ENCODE assay signal across 2 cellular contexts in genomic region chr17:78947235-78948153, GRCh38.
TF ChIP-seq lines count a peak whose summit lies in the region.

No MANE protein-coding gene starts in this region.

TF ChIP-seq in IMR-90, 13 proteins besides CTCF, POLR2A, EP300 and RAD21:
- TF ChIP-seq MAFK (IDR thresholded peaks at IDR 0.05; ENCODE audit: low read depth, low read length) (no peak), FOS (IDR thresholded peaks at IDR 0.05; ENCODE audit: low read depth, low read length) (no peak), SMC3 (IDR thresholded peaks at IDR 0.05; ENCODE audit: low read depth, low read length) (no peak), CEBPB (IDR thresholded peaks at IDR 0.05; ENCODE audit: low read depth, low read length) (no peak), RFX5 (IDR thresholded peaks at IDR 0.05; ENCODE audit: low read depth, low read length) (no peak), MAZ (IDR thresholded peaks at IDR 0.05; ENCODE audit: borderline replicate concordance, low read depth, low read length) (no peak), BHLHE40 (IDR thresholded peaks at IDR 0.05; ENCODE audit: low read depth, low read length) (no peak)

TF ChIP-seq in H1, 55 proteins besides CTCF, POLR2A, EP300 and RAD21:
- no peak for TF ChIP-seq RXRA (IDR thresholded peaks at IDR 0.05; ENCODE audit: insufficient read depth, low read depth, low read length)
- no peak for TF ChIP-seq CTBP2 (IDR thresholded peaks at IDR 0.05; ENCODE audit: borderline replicate concordance, insufficient read depth, insufficient read length, low read length)
- no peak for TF ChIP-seq FOSL1 (IDR thresholded peaks at IDR 0.05; ENCODE audit: insufficient read depth, low read depth, low read length)
- TF ChIP-seq MAX (IDR thresholded peaks at IDR 0.05), result no peak
- no peak for TF ChIP-seq GABPA (IDR thresholded peaks at IDR 0.05; ENCODE audit: borderline replicate concordance, insufficient read depth, low read length)
- TF ChIP-seq HDAC6 (IDR thresholded peaks at IDR 0.05; ENCODE audit: low read depth, low read length), result no peak
- no peak for TF ChIP-seq KDM5A (IDR thresholded peaks at IDR 0.05; ENCODE audit: low read length)
- TF ChIP-seq ZNF274 (IDR thresholded peaks at IDR 0.05; ENCODE audit: borderline replicate concordance, extremely low read depth, low read length), result no peak
